Comparison of ENCODE assay signal across 1 cellular context in the genomic region with DNA sequence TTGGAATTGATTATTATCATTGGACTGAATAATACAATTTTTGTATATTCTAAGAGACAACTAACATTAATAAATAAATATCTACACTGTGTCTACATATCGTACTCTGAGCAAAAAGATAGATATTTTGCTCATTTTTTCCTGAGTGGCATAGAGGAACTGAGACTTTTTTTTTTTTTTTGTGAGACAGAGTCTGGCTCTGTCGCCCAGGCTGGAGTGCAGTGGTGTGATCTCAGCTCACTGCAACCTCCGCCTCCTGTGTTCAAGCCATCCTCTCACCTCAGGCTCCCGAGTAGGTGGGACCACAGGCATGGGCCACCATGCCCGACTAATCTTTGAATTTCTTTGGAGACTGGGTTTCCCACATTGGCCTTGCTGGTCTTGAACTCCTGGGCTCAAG.
TF ChIP-seq lines count a peak whose summit lies in the region.

No MANE protein-coding gene starts in this region.

TF ChIP-seq in HepG2, 621 proteins besides CTCF, POLR2A, EP300 and RAD21:
- TF ChIP-seq KMT2A (CRISPR knock-in tag; IDR thresholded peaks at IDR 0.05) (no peak), NBN (conservative IDR thresholded peaks at IDR 0.05) (no peak), ZNF501 (CRISPR knock-in tag; IDR thresholded peaks at IDR 0.05) (no peak), ZNF570 (CRISPR knock-in tag; IDR thresholded peaks at IDR 0.05; ENCODE audit: borderline replicate concordance) (no peak), ZNF124 (CRISPR knock-in tag; IDR thresholded peaks at IDR 0.05) (no peak), ZNF782 (CRISPR knock-in tag; IDR thresholded peaks at IDR 0.05; ENCODE audit: borderline replicate concordance) (no peak), ZEB1 (IDR thresholded peaks at IDR 0.05; ENCODE audit: insufficient replicate concordance, low read depth) (no peak), ZFP91 (CRISPR knock-in tag; IDR thresholded peaks at IDR 0.05; ENCODE audit: borderline replicate concordance) (no peak)
- TF ChIP-seq, protein P1, sequence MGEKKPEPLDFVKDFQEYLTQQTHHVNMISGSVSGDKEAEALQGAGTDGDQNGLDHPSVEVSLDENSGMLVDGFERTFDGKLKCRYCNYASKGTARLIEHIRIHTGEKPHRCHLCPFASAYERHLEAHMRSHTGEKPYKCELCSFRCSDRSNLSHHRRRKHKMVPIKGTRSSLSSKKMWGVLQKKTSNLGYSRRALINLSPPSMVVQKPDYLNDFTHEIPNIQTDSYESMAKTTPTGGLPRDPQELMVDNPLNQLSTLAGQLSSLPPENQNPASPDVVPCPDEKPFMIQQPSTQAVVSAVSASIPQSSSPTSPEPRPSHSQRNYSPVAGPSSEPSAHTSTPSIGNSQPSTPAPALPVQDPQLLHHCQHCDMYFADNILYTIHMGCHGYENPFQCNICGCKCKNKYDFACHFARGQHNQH (CRISPR knock-in tag; IDR thresholded peaks at IDR 0.05): no peak
- TF ChIP-seq, protein P2, sequence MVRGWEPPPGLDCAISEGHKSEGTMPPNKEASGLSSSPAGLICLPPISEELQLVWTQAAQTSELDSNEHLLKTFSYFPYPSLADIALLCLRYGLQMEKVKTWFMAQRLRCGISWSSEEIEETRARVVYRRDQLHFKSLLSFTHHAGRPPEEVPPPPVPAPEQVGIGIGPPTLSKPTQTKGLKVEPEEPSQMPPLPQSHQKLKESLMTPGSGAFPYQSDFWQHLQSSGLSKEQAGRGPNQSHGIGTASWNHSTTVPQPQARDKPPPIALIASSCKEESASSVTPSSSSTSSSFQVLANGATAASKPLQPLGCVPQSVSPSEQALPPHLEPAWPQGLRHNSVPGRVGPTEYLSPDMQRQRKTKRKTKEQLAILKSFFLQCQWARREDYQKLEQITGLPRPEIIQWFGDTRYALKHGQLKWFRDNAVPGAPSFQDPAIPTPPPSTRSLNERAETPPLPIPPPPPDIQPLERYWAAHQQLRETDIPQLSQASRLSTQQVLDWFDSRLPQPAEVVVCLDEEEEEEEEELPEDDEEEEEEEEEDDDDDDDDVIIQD (CRISPR knock-in tag; IDR thresholded peaks at IDR 0.05; ENCODE audit: low read depth): no peak
- TF ChIP-seq, protein P3, sequence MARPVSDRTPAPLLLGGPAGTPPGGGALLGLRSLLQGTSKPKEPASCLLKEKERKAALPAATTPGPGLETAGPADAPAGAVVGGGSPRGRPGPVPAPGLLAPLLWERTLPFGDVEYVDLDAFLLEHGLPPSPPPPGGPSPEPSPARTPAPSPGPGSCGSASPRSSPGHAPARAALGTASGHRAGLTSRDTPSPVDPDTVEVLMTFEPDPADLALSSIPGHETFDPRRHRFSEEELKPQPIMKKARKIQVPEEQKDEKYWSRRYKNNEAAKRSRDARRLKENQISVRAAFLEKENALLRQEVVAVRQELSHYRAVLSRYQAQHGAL (CRISPR knock-in tag; IDR thresholded peaks at IDR 0.05; ENCODE audit: not compliant biosample characterization): no peak
- TF ChIP-seq, protein P4, sequence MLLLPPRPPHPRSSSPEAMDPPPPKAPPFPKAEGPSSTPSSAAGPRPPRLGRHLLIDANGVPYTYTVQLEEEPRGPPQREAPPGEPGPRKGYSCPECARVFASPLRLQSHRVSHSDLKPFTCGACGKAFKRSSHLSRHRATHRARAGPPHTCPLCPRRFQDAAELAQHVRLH (CRISPR knock-in tag; IDR thresholded peaks at IDR 0.05; ENCODE audit: borderline replicate concordance, low read depth): no peak
